ENCODE assay signal across 14 cellular contexts in the genomic region with DNA sequence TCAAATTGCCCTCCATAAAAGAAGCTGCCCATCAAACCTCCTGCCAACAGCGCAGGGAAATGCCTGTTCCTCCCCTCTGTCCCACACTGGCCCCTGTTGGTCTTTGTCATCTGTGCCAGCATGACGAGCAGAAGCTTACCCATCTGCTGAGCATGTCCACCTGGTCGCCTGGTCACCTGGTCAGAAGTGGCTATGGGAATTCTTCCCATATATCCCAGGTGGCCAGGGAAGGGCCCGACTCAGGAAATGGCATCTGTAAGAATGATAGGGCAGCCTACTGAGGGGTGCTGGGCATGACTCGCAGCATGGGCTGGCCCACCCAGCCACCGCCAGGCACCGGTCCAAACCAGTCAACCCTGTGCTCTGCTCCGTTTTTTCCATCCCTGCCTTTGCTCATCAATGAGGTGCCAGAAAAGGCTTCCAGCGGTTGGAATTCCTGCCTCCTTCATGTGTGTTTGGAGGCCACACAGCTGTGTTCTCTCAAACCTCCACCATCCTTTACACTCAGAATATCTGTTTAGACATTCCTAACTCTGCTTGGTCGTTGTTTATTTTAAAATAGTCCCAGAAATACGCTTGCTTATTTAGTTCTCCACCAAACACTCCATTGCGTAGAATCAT.
A peak's percentile ranks its signal among the peaks of the same experiment; 100 is the strongest.
DNase-seq lines count a peak whose midpoint lies in the region; ATAC-seq, FAIRE-seq and TF ChIP-seq lines count a peak whose summit lies in the region.
"Had no signal": no experiment of that assay in that cellular context is flagged by ENCODE, and none has a peak within 500 bp of the region (broad histone marks: within the 10 kb centered on the region; RNA-seq: fewer than 3 reads in every experiment).

No MANE protein-coding gene starts in this region.

- TF ChIP-seq POLR2A in stomach (IDR thresholded peaks at IDR 0.05), result no peak

- intact Hi-C loops in activated T-helper 2 cell treated with anti-CD3 and anti-CD28 coated beads, Interferon-gamma antibody, Interleukin-2, Interleukin-4, amounts not matched to agents 10 μg/mL and 5 μg/mL and 100 μg/mL, durations not matched to agents 14 hours and 24 hours and 36 hours (cut with micrococcal nuclease), result loop anchor here (5.0 kb wide), 1 partner anchor 1558 kb away; no protein-coding TSS in a partner anchor
- intact Hi-C loops in stomach (cut with DNase I; ENCODE audit: low total_unique reads), result no loop called here

- whole genome bisulfite sequencing in stomach, 5 donors, result 60 to 86% (median 73%) methylated on average over 12 of the region's 12 CpGs

- no peak for TF ChIP-seq CTCF in stomach (IDR thresholded peaks at IDR 0.05)

- H3K9me3 ChIP-seq in stomach, result no peaks in the 10 kb centered on the region
- H3K9me3 ChIP-seq: thoracic aorta had no signal

- H3K36me3 ChIP-seq in stomach, result peaks cover 0 to 19% (median 11%) of the 10 kb centered on the region in 4 donors
- H3K36me3 ChIP-seq: thoracic aorta had no signal

- H3K9me3 Mint-ChIP-seq in activated T-cell treated with anti-CD3 and anti-CD28 coated beads, Interleukin-2, amount 50 U/mL, for 72 hours, result no peaks in the 10 kb centered on the region
- H3K9me3 Mint-ChIP-seq in activated T-helper 2 cell treated with anti-CD3 and anti-CD28 coated beads, Interferon-gamma antibody, Interleukin-2, Interleukin-4, amounts not matched to agents 10 μg/mL and 5 μg/mL and 100 μg/mL, durations not matched to agents 14 hours and 24 hours and 36 hours, result no peaks in the 10 kb centered on the region

- peaks cover 19 to 64% (median 36%) of the 10 kb centered on the region in 4 donors for H3K4me1 ChIP-seq in stomach

- no peak overlapping the region for H3K4me3 ChIP-seq in stomach
- H3K4me3 ChIP-seq: thoracic aorta had no signal

- no peak for FAIRE-seq in HTR-8/SVneo (lab: Jason Lieb, UNC)
- FAIRE-seq: frontal cortex had no signal

- peak overlapping the region; percentile 96 for H3K27ac Mint-ChIP-seq in activated T-cell treated with anti-CD3 and anti-CD28 coated beads, Interleukin-2, amount 50 U/mL, for 72 hours
- H3K27ac Mint-ChIP-seq in activated T-helper 2 cell treated with anti-CD3 and anti-CD28 coated beads, Interferon-gamma antibody, Interleukin-2, Interleukin-4, amounts not matched to agents 10 μg/mL and 5 μg/mL and 100 μg/mL, durations not matched to agents 14 hours and 24 hours and 36 hours, result peak overlapping the region; percentile 87

- no peak for ATAC-seq in activated T-cell treated with anti-CD3 and anti-CD28 coated beads, Interleukin-2, amount 50 U/mL, for 72 hours (replicated peaks in 1 of 2)
- ATAC-seq in HG02588 (IDR thresholded peaks at IDR 0.05; ENCODE audit: unreplicated experiment), result no peak
- ATAC-seq: left lobe of liver had no signal

- TF ChIP-seq EP300 in stomach (IDR thresholded peaks at IDR 0.05), result no peak

- peak overlapping the region; percentile 47 to 62 for H3K4me3 Mint-ChIP-seq in activated T-cell treated with anti-CD3 and anti-CD28 coated beads, Interleukin-2, amount 50 U/mL, for 72 hours
- H3K4me3 Mint-ChIP-seq in activated T-helper 2 cell treated with anti-CD3 and anti-CD28 coated beads, Interferon-gamma antibody, Interleukin-2, Interleukin-4, amounts not matched to agents 10 μg/mL and 5 μg/mL and 100 μg/mL, durations not matched to agents 14 hours and 24 hours and 36 hours (ENCODE audit: low read depth), result no peak overlapping the region

- DNase-seq in activated T-cell treated with anti-CD3 and anti-CD28 coated beads, Interleukin-2, amount 50 U/mL, for 72 hours, result no peak
- DNase-seq in activated T-cell treated with anti-CD3 and anti-CD28 coated beads for 4 hours (no peak), kidney tubule cell (ENCODE audit: low spot score) (peak; percentile 81), stomach (peak; percentile 40), HTR-8/SVneo (ENCODE audit: insufficient read length, low spot score) (no peak), NCI-H1092 (lab: John Stamatoyannopoulos, UW) (no peak)
- DNase-seq in activated T-helper 2 cell treated with anti-CD3 and anti-CD28 coated beads, Interferon-gamma antibody, Interleukin-2, Interleukin-4, amounts not matched to agents 10 μg/mL and 5 μg/mL and 100 μg/mL, durations not matched to agents 14 hours and 24 hours and 36 hours (ENCODE audit: low spot score), result no peak
- DNase-seq: central memory CD4-positive, alpha-beta T cell; NCI-H2107; OCI-M1 had no signal

- H3K27me3 Mint-ChIP-seq in activated T-cell treated with anti-CD3 and anti-CD28 coated beads, Interleukin-2, amount 50 U/mL, for 72 hours (ENCODE audit: low read depth), result no peaks in the 10 kb centered on the region
- no peaks in the 10 kb centered on the region for H3K27me3 Mint-ChIP-seq in activated T-helper 2 cell treated with anti-CD3 and anti-CD28 coated beads, Interferon-gamma antibody, Interleukin-2, Interleukin-4, amounts not matched to agents 10 μg/mL and 5 μg/mL and 100 μg/mL, durations not matched to agents 14 hours and 24 hours and 36 hours (ENCODE audit: low read depth)

- H3K27ac ChIP-seq in stomach, result peak overlapping the region in 4 of 5 donors; percentile 45 to 80 (median 63)
- H3K27ac ChIP-seq: thoracic aorta had no signal

- peaks cover 0 to 6% of the 10 kb centered on the region in 2 donors for H3K36me3 Mint-ChIP-seq in activated T-cell treated with anti-CD3 and anti-CD28 coated beads, Interleukin-2, amount 50 U/mL, for 72 hours (ENCODE audit: insufficient read depth in 2 of 2)
- H3K36me3 Mint-ChIP-seq in activated T-helper 2 cell treated with anti-CD3 and anti-CD28 coated beads, Interferon-gamma antibody, Interleukin-2, Interleukin-4, amounts not matched to agents 10 μg/mL and 5 μg/mL and 100 μg/mL, durations not matched to agents 14 hours and 24 hours and 36 hours (ENCODE audit: low read depth), result peaks cover 27% of the 10 kb centered on the region

- peaks cover 83% of the 10 kb centered on the region for H3K4me1 Mint-ChIP-seq in activated T-cell treated with anti-CD3 and anti-CD28 coated beads, Interleukin-2, amount 50 U/mL, for 72 hours (ENCODE audit: low read depth)
- peaks cover 81% of the 10 kb centered on the region for H3K4me1 Mint-ChIP-seq in activated T-helper 2 cell treated with anti-CD3 and anti-CD28 coated beads, Interferon-gamma antibody, Interleukin-2, Interleukin-4, amounts not matched to agents 10 μg/mL and 5 μg/mL and 100 μg/mL, durations not matched to agents 14 hours and 24 hours and 36 hours (ENCODE audit: low read depth)

- no peaks in the 10 kb centered on the region for H3K27me3 ChIP-seq in stomach

Comparison
In these comparisons a context has a peak if more than half of its experiments do, and no peak if none do; other contexts are left out.
1. DNase-seq: peak in kidney tubule cell (single experiment) and stomach (single experiment); none in activated T-cell treated with anti-CD3 and anti-CD28 coated beads, Interleukin-2, amount 50 U/mL, for 72 hours (0 of 2), activated T-cell treated with anti-CD3 and anti-CD28 coated beads for 4 hours (single experiment), activated T-helper 2 cell treated with anti-CD3 and anti-CD28 coated beads, Interferon-gamma antibody, Interleukin-2, Interleukin-4, amounts not matched to agents 10 μg/mL and 5 μg/mL and 100 μg/mL, durations not matched to agents 14 hours and 24 hours and 36 hours (single experiment), HTR-8/SVneo (single experiment) and NCI-H1092 (single experiment).